ENCODE assay signal across 11 cellular contexts in the genomic region with DNA sequence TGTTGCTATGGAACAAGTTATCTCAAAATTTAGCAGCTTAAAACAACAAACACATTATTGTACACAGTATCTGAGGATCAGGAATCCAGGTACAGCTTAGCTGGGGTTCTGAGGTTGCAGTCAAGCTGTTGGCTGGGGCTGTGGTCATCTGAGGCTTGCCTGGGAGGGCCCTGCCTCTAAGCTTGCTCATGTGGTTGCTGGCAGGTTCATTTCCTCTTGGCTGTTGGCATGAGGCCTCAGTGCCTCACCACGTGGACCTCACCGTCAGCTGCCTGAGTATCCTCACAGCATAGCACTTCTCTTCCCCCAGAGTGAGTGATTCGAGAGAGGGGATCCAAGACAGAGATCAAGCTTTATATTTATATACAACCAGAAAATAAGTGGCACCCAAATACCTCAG. TPM values are rescaled to one million over a fixed set of nuclear protein-coding genes. Genes with fewer than 3 reads are reported as not detected.
DNase-seq lines count a peak whose midpoint lies in the region; ATAC-seq and TF ChIP-seq lines count a peak whose summit lies in the region.
"Had no signal": no experiment of that assay in that cellular context is flagged by ENCODE, and none has a peak within 500 bp of the region (broad histone marks: within the 10 kb centered on the region; RNA-seq: fewer than 3 reads in every experiment).

No MANE protein-coding gene starts in this region.

- ATAC-seq in GM18868 (IDR thresholded peaks at IDR 0.05; ENCODE audit: unreplicated experiment): peak; percentile 54
- peak; percentile 19 for ATAC-seq in central memory CD8-positive, alpha-beta T cell (replicated peaks; ENCODE audit: extremely low read depth, poor library complexity, severe bottlenecking)

- H3K4me1 Mint-ChIP-seq in central memory CD8-positive, alpha-beta T cell: peaks cover 15% of the 10 kb centered on the region

- H3K9me3 Mint-ChIP-seq in central memory CD8-positive, alpha-beta T cell: peaks cover 12% of the 10 kb centered on the region

- peaks cover 0 to 3% (median 0%) of the 10 kb centered on the region in 4 donors for H3K9me3 ChIP-seq in Peyer's patch

- no peak overlapping the region for H3K4me3 ChIP-seq in Peyer's patch

- H3K4me3 Mint-ChIP-seq in central memory CD8-positive, alpha-beta T cell: no peak overlapping the region

- no peaks in the 10 kb centered on the region for H3K27me3 Mint-ChIP-seq in central memory CD8-positive, alpha-beta T cell

- no peak overlapping the region for H3K27ac Mint-ChIP-seq in central memory CD8-positive, alpha-beta T cell (ENCODE audit: low read depth)

- H3K27me3 ChIP-seq in Peyer's patch: no peaks in the 10 kb centered on the region

- TF ChIP-seq POLR2A in Peyer's patch (IDR thresholded peaks at IDR 0.05): no peak

- DNase-seq in M059J (ENCODE audit: low read depth) (peak; percentile 86), myocyte (ENCODE audit: low read depth) (peak; percentile 88), Peyer's patch (no peak), COR-L47 (lab: John Stamatoyannopoulos, UW) (no peak), SW480 (ENCODE audit: low spot score) (no peak)
- DNase-seq in central memory CD8-positive, alpha-beta T cell (ENCODE audit: low spot score in 2 of 2): no peak
- DNase-seq in activated CD4-positive, CD25-positive, alpha-beta regulatory T cell treated with anti-CD3 and anti-CD28 coated beads, Interleukin-2, amount 50 U/mL, for 72 hours: no peak
- DNase-seq: activated effector memory CD4-positive, alpha-beta T cell treated with anti-CD3 and anti-CD28 coated beads, Interleukin-2, amount 50 U/mL, for 16 hours; erythroblast; NCI-H2171 treated with DMSO at 0.1 percent for 48 hours had no signal

- TF ChIP-seq CTCF in Peyer's patch (IDR thresholded peaks at IDR 0.05): no peak

- no peaks in the 10 kb centered on the region for H3K4me1 ChIP-seq in Peyer's patch

- peaks cover 31% of the 10 kb centered on the region for H3K36me3 Mint-ChIP-seq in central memory CD8-positive, alpha-beta T cell (ENCODE audit: insufficient read depth)

- peaks cover 0 to 56% (median 6%) of the 10 kb centered on the region in 3 donors for H3K36me3 ChIP-seq in Peyer's patch

- no peak overlapping the region for H3K27ac ChIP-seq in Peyer's patch

RNA-seq across cellular contexts. Expression of a gene that starts 18.6 kb away (rescaled TPM):
- 67.2 and 92.3 TPM in 2 replicates for total RNA-seq in M059J (2014; rRNA removed; shearing (Covaris generic))
- 30.2 and 38.6 TPM in 2 replicates for total RNA-seq in myocyte
- 68.3 TPM for polyA plus RNA-seq in myocyte (2012)
- total RNA-seq in Peyer's patch: 10 to 100 TPM; 25.7 to 43.0 (median 29.6) TPM

Comparison
In these comparisons a context has a peak if more than half of its experiments do, and no peak if none do; other contexts are left out.
1. DNase-seq: peak in M059J (single experiment) and myocyte (single experiment); none in central memory CD8-positive, alpha-beta T cell (0 of 2), activated CD4-positive, CD25-positive, alpha-beta regulatory T cell treated with anti-CD3 and anti-CD28 coated beads, Interleukin-2, amount 50 U/mL, for 72 hours (single experiment), Peyer's patch (0 of 3), COR-L47 (single experiment) and SW480 (single experiment).